1 cellular context compared by ENCODE assay signal in genomic region chr2:40225670-40226069, GRCh38.
TF ChIP-seq lines count a peak whose summit lies in the region.

No MANE protein-coding gene starts in this region.

TF ChIP-seq in H1, 55 proteins besides CTCF, POLR2A, EP300 and RAD21:
- no peak for TF ChIP-seq EZH2 (IDR thresholded peaks at IDR 0.05; ENCODE audit: low read depth, low read length, severe bottlenecking)
- no peak for TF ChIP-seq SAP30 (IDR thresholded peaks at IDR 0.05; ENCODE audit: insufficient read depth, insufficient replicate concordance, low read length)
- TF ChIP-seq CBX8 (IDR thresholded peaks at IDR 0.05; ENCODE audit: borderline replicate concordance, low read depth, low read length): no peak
- no peak for TF ChIP-seq GTF2F1 (IDR thresholded peaks at IDR 0.05; ENCODE audit: borderline replicate concordance, low read depth, low read length)
- TF ChIP-seq POLR2AphosphoS5 (IDR thresholded peaks at IDR 0.05; ENCODE audit: low read depth, low read length): no peak
- TF ChIP-seq CHD1 (IDR thresholded peaks at IDR 0.05; ENCODE audit: low read depth, low read length): no peak
- TF ChIP-seq SIX5 (IDR thresholded peaks at IDR 0.05; ENCODE audit: low read depth, low read length): no peak
- TF ChIP-seq RNF2 (IDR thresholded peaks at IDR 0.05; ENCODE audit: borderline replicate concordance, low read depth, low read length, missing control alignments, poor library complexity, severe bottlenecking): no peak
- no peak for TF ChIP-seq TAF1 (IDR thresholded peaks at IDR 0.05; ENCODE audit: low read depth, low read length)
- no peak for TF ChIP-seq TBP (IDR thresholded peaks at IDR 0.05; ENCODE audit: low read depth, low read length)
- TF ChIP-seq MAFK (IDR thresholded peaks at IDR 0.05; ENCODE audit: low read depth, low read length): no peak
- no peak for TF ChIP-seq JUN (IDR thresholded peaks at IDR 0.05; ENCODE audit: low read depth, low read length)
- no peak for TF ChIP-seq KDM5A (IDR thresholded peaks at IDR 0.05; ENCODE audit: low read length)
- no peak for TF ChIP-seq NANOG (IDR thresholded peaks at IDR 0.05; ENCODE audit: insufficient read depth, low read depth, low read length, poor library complexity, severe bottlenecking)
- no peak for TF ChIP-seq JUND (IDR thresholded peaks at IDR 0.05; ENCODE audit: low read length)
